27 cellular contexts compared by ENCODE assay signal in the genomic region with DNA sequence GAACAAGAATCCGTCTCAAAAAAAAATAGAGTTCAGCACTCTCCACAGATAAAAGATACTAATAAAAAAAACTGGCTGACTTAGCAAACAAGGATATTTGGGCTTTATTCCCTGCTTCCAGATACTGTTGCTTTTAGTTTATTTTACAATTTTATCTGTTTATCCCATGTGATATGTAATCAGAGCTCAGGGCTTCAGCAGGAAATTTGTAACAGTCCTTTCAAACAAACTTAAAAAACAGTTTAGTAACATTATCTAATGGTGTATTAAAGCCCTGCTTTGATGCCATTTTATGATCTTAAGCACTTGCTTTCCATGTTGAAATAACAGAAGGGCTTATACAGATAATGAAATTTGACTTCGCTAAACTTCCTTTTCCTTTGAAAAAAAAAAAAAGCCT.
"Had no signal": no experiment of that assay in that cellular context is flagged by ENCODE, and none has a peak within 500 bp of the region (broad histone marks: within the 10 kb centered on the region; RNA-seq: fewer than 3 reads in every experiment).

No MANE protein-coding gene starts in this region.

- FAIRE-seq: frontal cortex had no signal

- ATAC-seq: activated naive CD4-positive, alpha-beta T cell treated with anti-CD3 and anti-CD28 coated beads, Interleukin-2, amount 50 U/mL, for 72 hours; activated T-cell treated with anti-CD3 and anti-CD28 coated beads, Interleukin-2, amount 50 U/mL, for 72 hours; heart left ventricle; WTC11 had no signal

- DNase-seq: activated CD4-positive, alpha-beta memory T cell treated with anti-CD3 and anti-CD28 coated beads, Interleukin-2, amount 10 ng/mL, durations not matched to agents 7 days and 5 days; activated CD4-positive, alpha-beta T cell treated with anti-CD3 and anti-CD28 coated beads for 1 hour; activated CD4-positive, alpha-beta T cell treated with anti-CD3 and anti-CD28 coated beads for 4 hours; activated CD4-positive, alpha-beta T cell treated with anti-CD3 and anti-CD28 coated beads, Interleukin-2, amount 10 ng/mL, durations not matched to agents 7 days and 5 days; activated CD4-positive, alpha-beta T cell treated with anti-CD3 and anti-CD28 coated beads, Interleukin-2, amount 50 U/mL, for 4 hours; activated CD8-positive, alpha-beta memory T cell treated with anti-CD3 and anti-CD28 coated beads, Interleukin-2, amount 50 U/mL, for 48 hours; activated gamma-delta T cell; activated naive CD4-positive, alpha-beta T cell; activated naive CD4-positive, alpha-beta T cell treated with anti-CD3 and anti-CD28 coated beads, Interleukin-2, amount 10 ng/mL, durations not matched to agents 7 days and 5 days; activated naive CD8-positive, alpha-beta T cell treated with anti-CD3 and anti-CD28 coated beads, Interleukin-2, amount 10 ng/mL, durations not matched to agents 7 days and 5 days; activated T-cell treated with anti-CD3 and anti-CD28 coated beads for 4 hours; activated T-cell treated with anti-CD3 and anti-CD28 coated beads, Interleukin-2, amount 50 U/mL, for 24 hours; activated T-cell treated with anti-CD3 and anti-CD28 coated beads, Interleukin-2, amount 50 U/mL, for 72 hours; central memory CD4-positive, alpha-beta T cell; cerebellar nuclear complex; colonic mucosa; effector CD8-positive, alpha-beta T cell; erythroblast; heart left ventricle; T-helper 2 cell had no signal

- H3K4me1 ChIP-seq: ascending aorta, breast epithelium, colonic mucosa, esophagus muscularis mucosa had no signal

- H3K9me3 ChIP-seq: ascending aorta, breast epithelium, colonic mucosa, esophagus muscularis mucosa, heart left ventricle had no signal

- H3K27ac ChIP-seq: ascending aorta, breast epithelium, cardiac muscle cell, colonic mucosa, esophagus muscularis mucosa, heart left ventricle had no signal

- H3K27me3 ChIP-seq: ascending aorta, breast epithelium, cardiac muscle cell, colonic mucosa, esophagus muscularis mucosa, heart left ventricle had no signal

- H3K36me3 ChIP-seq: ascending aorta, breast epithelium, cardiac muscle cell, colonic mucosa, esophagus muscularis mucosa, heart left ventricle had no signal

- H3K4me3 ChIP-seq: ascending aorta, breast epithelium, cardiac muscle cell, colonic mucosa, esophagus muscularis mucosa, heart left ventricle had no signal
